In genomic region chr18:33183136-33183535, GRCh38 we compare ENCODE assay signal across 25 cellular contexts.
"Had no signal": no experiment of that assay in that cellular context is flagged by ENCODE, and none has a peak within 500 bp of the region (broad histone marks: within the 10 kb centered on the region; RNA-seq: fewer than 3 reads in every experiment).

No MANE protein-coding gene starts in this region.

- H3K9me3 ChIP-seq: esophagus muscularis mucosa, gastroesophageal sphincter, heart left ventricle, lower lobe of right lung, neutrophil, sigmoid colon, thoracic aorta, tibial nerve, upper lobe of left lung had no signal

- ATAC-seq: foreskin keratinocyte; gastroesophageal sphincter; heart left ventricle; left colon; left ventricle myocardium superior; lower lobe of right lung; natural killer cell treated with Interleukin-12 subunit alpha and Interleukin-12 subunit beta and Interleukin-15 and Interleukin-18, amount 100 ng/mL, for 72 hours; right cardiac atrium; stimulated activated naive B cell treated with anti-CD40 and anti-IgM and Interleukin-4, amounts not matched to agents 10 μg/mL and 1 μg/mL and 100 μg/mL, for 72 hours had no signal

- H3K27ac Mint-ChIP-seq: dendritic cell treated with granulocyte-macrophage colony-stimulating factor and Interleukin-4, amounts not matched to agents 40 ng/mL and 50 ng/mL, for 4 days; endodermal cell; natural killer cell treated with Interleukin-12 subunit alpha and Interleukin-12 subunit beta and Interleukin-15 and Interleukin-18, amount 100 ng/mL, for 72 hours; progenitor cell of endocrine pancreas; stimulated activated naive B cell treated with anti-CD40 and anti-IgM and Interleukin-4, amounts not matched to agents 10 μg/mL and 1 μg/mL and 100 μg/mL, for 72 hours; stimulated activated naive CD8-positive, alpha-beta T cell treated with anti-CD3 and anti-CD28 coated beads, Interleukin-15, Interleukin-2, amounts not matched to agents 100 ng/mL and 50 ng/mL, for 24 hours had no signal

- H3K4me1 ChIP-seq: esophagus muscularis mucosa, foreskin keratinocyte, gastroesophageal sphincter, heart left ventricle, lower lobe of right lung, parathyroid adenoma, sigmoid colon, tibial nerve, upper lobe of left lung had no signal

- H3K4me1 Mint-ChIP-seq: endodermal cell, neural crest cell had no signal

- H3K4me3 Mint-ChIP-seq: dendritic cell treated with granulocyte-macrophage colony-stimulating factor and Interleukin-4, amounts not matched to agents 40 ng/mL and 50 ng/mL, for 4 days; endodermal cell; natural killer cell treated with Interleukin-12 subunit alpha and Interleukin-12 subunit beta and Interleukin-15 and Interleukin-18, amount 100 ng/mL, for 72 hours; neural crest cell; stimulated activated naive B cell treated with anti-CD40 and anti-IgM and Interleukin-4, amounts not matched to agents 10 μg/mL and 1 μg/mL and 100 μg/mL, for 72 hours; stimulated activated naive CD8-positive, alpha-beta T cell treated with anti-CD3 and anti-CD28 coated beads, Interleukin-15, Interleukin-2, amounts not matched to agents 100 ng/mL and 50 ng/mL, for 24 hours had no signal

- H3K27me3 Mint-ChIP-seq: dendritic cell treated with granulocyte-macrophage colony-stimulating factor and Interleukin-4, amounts not matched to agents 40 ng/mL and 50 ng/mL, for 4 days; natural killer cell treated with Interleukin-12 subunit alpha and Interleukin-12 subunit beta and Interleukin-15 and Interleukin-18, amount 100 ng/mL, for 72 hours; stimulated activated naive CD8-positive, alpha-beta T cell treated with anti-CD3 and anti-CD28 coated beads, Interleukin-15, Interleukin-2, amounts not matched to agents 100 ng/mL and 50 ng/mL, for 24 hours had no signal

- DNase-seq: effector CD8-positive, alpha-beta T cell; endodermal cell; foreskin keratinocyte; heart left ventricle; left colon; left ventricle myocardium superior; lower lobe of right lung; right cardiac atrium; sigmoid colon; stimulated activated CD4-positive, alpha-beta T cell treated with anti-CD3 and anti-CD28 coated beads, Interleukin-15, amount 100 ng/mL, for 24 hours; stimulated activated CD4-positive, alpha-beta T cell treated with anti-CD3 and anti-CD28 coated beads, Interleukin-2, amount 100 ng/mL, for 48 hours; stimulated activated naive B cell treated with anti-CD40 and anti-IgM and Interleukin-4, amounts not matched to agents 10 μg/mL and 1 μg/mL and 100 μg/mL, for 72 hours; upper lobe of left lung had no signal

- H3K36me3 ChIP-seq: esophagus muscularis mucosa, gastroesophageal sphincter, heart left ventricle, lower lobe of right lung, neutrophil, sigmoid colon, thoracic aorta, tibial nerve, upper lobe of left lung had no signal

- H3K4me3 ChIP-seq: esophagus muscularis mucosa, gastroesophageal sphincter, heart left ventricle, hepatocyte, lower lobe of right lung, sigmoid colon, thoracic aorta, tibial nerve, upper lobe of left lung had no signal

- H3K27me3 ChIP-seq: esophagus muscularis mucosa, foreskin keratinocyte, gastroesophageal sphincter, hepatocyte, neutrophil, sigmoid colon, tibial nerve, upper lobe of left lung had no signal

- H3K9me3 Mint-ChIP-seq: endodermal cell; stimulated activated naive B cell treated with anti-CD40 and anti-IgM and Interleukin-4, amounts not matched to agents 10 μg/mL and 1 μg/mL and 100 μg/mL, for 72 hours had no signal

- H3K36me3 Mint-ChIP-seq: natural killer cell treated with Interleukin-12 subunit alpha and Interleukin-12 subunit beta and Interleukin-15 and Interleukin-18, amount 100 ng/mL, for 72 hours; stimulated activated naive B cell treated with anti-CD40 and anti-IgM and Interleukin-4, amounts not matched to agents 10 μg/mL and 1 μg/mL and 100 μg/mL, for 72 hours had no signal

- H3K27ac ChIP-seq: esophagus muscularis mucosa, foreskin keratinocyte, gastroesophageal sphincter, heart left ventricle, hepatocyte, lower lobe of right lung, neutrophil, parathyroid adenoma, sigmoid colon, thoracic aorta, tibial nerve, upper lobe of left lung had no signal
